Comparison of ENCODE assay signal across 1 cellular context in the genomic region with DNA sequence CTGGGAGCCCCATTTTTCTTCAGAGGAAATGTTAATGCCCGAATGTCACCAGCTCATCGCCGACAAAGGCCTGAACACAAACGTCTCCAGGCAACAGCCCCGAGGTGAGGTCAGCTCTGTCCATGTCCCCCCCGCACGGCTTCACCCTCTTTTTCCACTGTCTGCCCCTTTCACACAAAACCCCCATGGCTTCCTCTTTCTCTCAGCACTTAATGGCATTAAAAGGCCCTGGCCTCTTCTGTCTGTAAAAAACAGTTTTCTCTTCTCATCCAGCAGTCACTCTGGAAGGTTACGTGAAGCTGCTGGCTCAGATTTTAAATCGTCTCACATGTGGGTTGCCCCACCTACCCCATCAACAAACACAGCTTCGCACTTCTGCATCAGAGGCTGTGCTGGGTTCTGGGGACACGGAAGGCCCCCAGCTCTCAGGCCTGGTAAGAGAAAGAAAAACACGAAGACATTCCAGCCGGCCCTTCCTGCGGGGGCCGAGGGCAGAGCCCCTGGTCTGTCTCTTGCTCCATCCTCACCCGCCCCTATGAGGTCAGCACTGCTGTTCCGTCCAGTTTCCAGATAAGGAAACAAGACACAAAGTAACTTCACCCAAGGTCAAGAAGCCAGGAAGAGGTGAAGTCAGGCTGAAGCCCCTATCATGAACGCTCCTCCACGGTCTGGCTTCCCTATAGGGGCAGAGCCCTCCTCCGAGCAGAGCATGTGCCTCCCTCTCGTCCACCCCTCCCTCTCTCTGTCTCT.
TF ChIP-seq lines count a peak whose summit lies in the region.

No MANE protein-coding gene starts in this region.

TF ChIP-seq in K562, 482 proteins besides CTCF, POLR2A, EP300 and RAD21 (continued from another document and continues in another):
- TF ChIP-seq, protein P1, sequence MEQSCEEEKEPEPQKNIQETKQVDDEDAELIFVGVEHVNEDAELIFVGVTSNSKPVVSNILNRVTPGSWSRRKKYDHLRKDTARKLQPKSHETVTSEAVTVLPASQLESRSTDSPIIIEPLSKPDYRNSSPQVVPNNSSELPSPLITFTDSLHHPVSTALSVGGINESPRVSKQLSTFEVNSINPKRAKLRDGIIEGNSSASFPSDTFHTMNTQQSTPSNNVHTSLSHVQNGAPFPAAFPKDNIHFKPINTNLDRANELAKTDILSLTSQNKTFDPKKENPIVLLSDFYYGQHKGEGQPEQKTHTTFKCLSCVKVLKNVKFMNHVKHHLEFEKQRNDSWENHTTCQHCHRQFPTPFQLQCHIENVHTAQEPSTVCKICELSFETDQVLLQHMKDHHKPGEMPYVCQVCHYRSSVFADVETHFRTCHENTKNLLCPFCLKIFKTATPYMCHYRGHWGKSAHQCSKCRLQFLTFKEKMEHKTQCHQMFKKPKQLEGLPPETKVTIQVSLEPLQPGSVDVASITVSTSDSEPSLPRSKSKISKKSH (CRISPR knock-in tag; IDR thresholded peaks at IDR 0.05) = no peak
- TF ChIP-seq HINFP (tag; conservative IDR thresholded peaks at IDR 0.05; ENCODE audit: low read depth) (0 out of 2 replicates have a peak, but pooled peaks have one; percentile 6), RERE (CRISPR knock-in tag; IDR thresholded peaks at IDR 0.05; ENCODE audit: borderline replicate concordance) (no peak), ZNF280A (IDR thresholded peaks at IDR 0.05; ENCODE audit: low read depth, partially characterized antibody) (no peak), NCOA4 (IDR thresholded peaks at IDR 0.05; ENCODE audit: partially characterized antibody) (no peak), SMC3 (conservative IDR thresholded peaks at IDR 0.05; ENCODE audit: insufficient read depth, low read depth, low read length) (no peak), RNF2 (IDR thresholded peaks at IDR 0.05) (peak; percentile 69; the same call in 1 of the 2 replicates), ZNF778 (CRISPR knock-in tag; IDR thresholded peaks at IDR 0.05) (no peak), MCM5 (IDR thresholded peaks at IDR 0.05; ENCODE audit: low read depth) (no peak), ZNF79 (CRISPR knock-in tag; IDR thresholded peaks at IDR 0.05; ENCODE audit: low read depth) (no peak), ZNF3 (CRISPR knock-in tag; IDR thresholded peaks at IDR 0.05) (no peak), SLC30A9 (CRISPR knock-in tag; IDR thresholded peaks at IDR 0.05) (no peak), PATZ1 (CRISPR knock-in tag; IDR thresholded peaks at IDR 0.05; ENCODE audit: borderline replicate concordance) (no peak), ATF6 (CRISPR knock-in tag; IDR thresholded peaks at IDR 0.05) (no peak), ZNF165 (CRISPR knock-in tag; IDR thresholded peaks at IDR 0.05; ENCODE audit: borderline replicate concordance) (no peak), NR2C2 (CRISPR knock-in tag; IDR thresholded peaks at IDR 0.05) (peak; percentile 46; the same call in 1 of the 2 replicates), NR2C2 (tag; IDR thresholded peaks at IDR 0.05) (peak; percentile 85), NR2C1 (IDR thresholded peaks at IDR 0.05) (no peak), NR2C1 (tag; IDR thresholded peaks at IDR 0.05) (peak; percentile 66; the same call in 1 of the 2 replicates), ZNF146 (CRISPR knock-in tag; IDR thresholded peaks at IDR 0.05; ENCODE audit: unreplicated experiment) (no peak), ILF3 (IDR thresholded peaks at IDR 0.05; ENCODE audit: borderline replicate concordance) (no peak)
- TF ChIP-seq, protein P2, sequence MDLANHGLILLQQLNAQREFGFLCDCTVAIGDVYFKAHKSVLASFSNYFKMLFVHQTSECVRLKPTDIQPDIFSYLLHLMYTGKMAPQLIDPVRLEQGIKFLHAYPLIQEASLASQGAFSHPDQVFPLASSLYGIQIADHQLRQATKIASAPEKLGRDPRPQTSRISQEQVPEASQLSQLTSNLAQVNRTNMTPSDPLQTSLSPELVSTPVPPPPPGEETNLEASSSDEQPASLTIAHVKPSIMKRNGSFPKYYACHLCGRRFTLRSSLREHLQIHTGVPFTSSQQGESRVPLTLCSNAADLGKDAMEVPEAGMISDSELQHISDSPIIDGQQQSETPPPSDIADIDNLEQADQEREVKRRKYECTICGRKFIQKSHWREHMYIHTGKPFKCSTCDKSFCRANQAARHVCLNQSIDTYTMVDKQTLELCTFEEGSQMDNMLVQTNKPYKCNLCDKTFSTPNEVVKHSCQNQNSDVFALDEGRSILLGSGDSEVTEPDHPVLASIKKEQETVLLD (IDR thresholded peaks at IDR 0.05) = no peak
- TF ChIP-seq, protein P3, sequence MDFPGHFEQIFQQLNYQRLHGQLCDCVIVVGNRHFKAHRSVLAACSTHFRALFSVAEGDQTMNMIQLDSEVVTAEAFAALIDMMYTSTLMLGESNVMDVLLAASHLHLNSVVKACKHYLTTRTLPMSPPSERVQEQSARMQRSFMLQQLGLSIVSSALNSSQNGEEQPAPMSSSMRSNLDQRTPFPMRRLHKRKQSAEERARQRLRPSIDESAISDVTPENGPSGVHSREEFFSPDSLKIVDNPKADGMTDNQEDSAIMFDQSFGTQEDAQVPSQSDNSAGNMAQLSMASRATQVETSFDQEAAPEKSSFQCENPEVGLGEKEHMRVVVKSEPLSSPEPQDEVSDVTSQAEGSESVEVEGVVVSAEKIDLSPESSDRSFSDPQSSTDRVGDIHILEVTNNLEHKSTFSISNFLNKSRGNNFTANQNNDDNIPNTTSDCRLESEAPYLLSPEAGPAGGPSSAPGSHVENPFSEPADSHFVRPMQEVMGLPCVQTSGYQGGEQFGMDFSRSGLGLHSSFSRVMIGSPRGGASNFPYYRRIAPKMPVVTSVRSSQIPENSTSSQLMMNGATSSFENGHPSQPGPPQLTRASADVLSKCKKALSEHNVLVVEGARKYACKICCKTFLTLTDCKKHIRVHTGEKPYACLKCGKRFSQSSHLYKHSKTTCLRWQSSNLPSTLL (IDR thresholded peaks at IDR 0.05) = no peak
- TF ChIP-seq, protein P4, sequence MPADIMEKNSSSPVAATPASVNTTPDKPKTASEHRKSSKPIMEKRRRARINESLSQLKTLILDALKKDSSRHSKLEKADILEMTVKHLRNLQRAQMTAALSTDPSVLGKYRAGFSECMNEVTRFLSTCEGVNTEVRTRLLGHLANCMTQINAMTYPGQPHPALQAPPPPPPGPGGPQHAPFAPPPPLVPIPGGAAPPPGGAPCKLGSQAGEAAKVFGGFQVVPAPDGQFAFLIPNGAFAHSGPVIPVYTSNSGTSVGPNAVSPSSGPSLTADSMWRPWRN (IDR thresholded peaks at IDR 0.05; ENCODE audit: low read depth) = no peak
- TF ChIP-seq, protein P5, sequence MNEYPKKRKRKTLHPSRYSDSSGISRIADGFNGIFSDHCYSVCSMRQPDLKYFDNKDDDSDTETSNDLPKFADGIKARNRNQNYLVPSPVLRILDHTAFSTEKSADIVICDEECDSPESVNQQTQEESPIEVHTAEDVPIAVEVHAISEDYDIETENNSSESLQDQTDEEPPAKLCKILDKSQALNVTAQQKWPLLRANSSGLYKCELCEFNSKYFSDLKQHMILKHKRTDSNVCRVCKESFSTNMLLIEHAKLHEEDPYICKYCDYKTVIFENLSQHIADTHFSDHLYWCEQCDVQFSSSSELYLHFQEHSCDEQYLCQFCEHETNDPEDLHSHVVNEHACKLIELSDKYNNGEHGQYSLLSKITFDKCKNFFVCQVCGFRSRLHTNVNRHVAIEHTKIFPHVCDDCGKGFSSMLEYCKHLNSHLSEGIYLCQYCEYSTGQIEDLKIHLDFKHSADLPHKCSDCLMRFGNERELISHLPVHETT (CRISPR knock-in tag; conservative IDR thresholded peaks at IDR 0.05 in 1 of 2, IDR thresholded peaks at IDR 0.05 in 1 of 2) = peak in 1 of 2 experiments; percentile 77; a peak in 2 of 4 replicates
- TF ChIP-seq, protein P6, sequence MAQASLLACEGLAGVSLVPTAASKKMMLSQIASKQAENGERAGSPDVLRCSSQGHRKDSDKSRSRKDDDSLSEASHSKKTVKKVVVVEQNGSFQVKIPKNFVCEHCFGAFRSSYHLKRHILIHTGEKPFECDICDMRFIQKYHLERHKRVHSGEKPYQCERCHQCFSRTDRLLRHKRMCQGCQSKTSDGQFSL (CRISPR knock-in tag; IDR thresholded peaks at IDR 0.05) = no peak; the same call in 1 of the 2 replicates
- TF ChIP-seq, protein P6 (tag; IDR thresholded peaks at IDR 0.05) = no peak
